ENCODE assay signal across 8 cellular contexts in genomic region chr2:238425979-238426567, GRCh38. TPM values are rescaled to one million over a fixed set of nuclear protein-coding genes. Genes with fewer than 3 reads are reported as not detected.
DNase-seq lines count a peak whose midpoint lies in the region; ATAC-seq and TF ChIP-seq lines count a peak whose summit lies in the region.

No MANE protein-coding gene starts in this region.

- peaks cover 17 to 20% of the 10 kb centered on the region in 2 experiments for H3K4me1 ChIP-seq in HCT116 (ENCODE audit: control insufficient read depth in 1 of 2, insufficient read depth in 2 of 2, low read length in 2 of 2)
- H3K4me1 ChIP-seq in heart right ventricle, result peaks cover 5 to 61% (median 37%) of the 10 kb centered on the region in 9 donors
- no peaks in the 10 kb centered on the region for H3K4me1 ChIP-seq in prostate gland (replicated peaks)

- CTCF ChIA-PET in HCT116 (lab: Charles Lee), result no interaction called here
- CTCF ChIA-PET in activated CD8-positive, alpha-beta T cell treated with anti-CD3 and anti-CD28 coated beads, Interleukin-2, amount 10 ng/mL, durations not matched to agents 7 days and 5 days (lab: Charles Lee), result interaction anchor here (1.0 kb wide), 1 partner anchor 55 kb away, joined by 3 read pairs; no protein-coding TSS in a partner anchor

- H3K9me3 ChIP-seq in HCT116 (ENCODE audit: control insufficient read depth in 1 of 2, insufficient read depth in 1 of 2, low read depth in 1 of 2, low read length in 2 of 2) (peaks cover 3 to 6% of the 10 kb centered on the region in 2 experiments; a peak in 2 of 4 replicates), heart right ventricle (peaks cover 0 to 17% (median 0%) of the 10 kb centered on the region in 11 donors), prostate gland (no peaks in the 10 kb centered on the region)

- peaks cover 0 to 12% of the 10 kb centered on the region in 2 experiments; a peak in 2 of 4 replicates for H3K36me3 ChIP-seq in HCT116 (ENCODE audit: control insufficient read depth in 1 of 2, insufficient read depth in 2 of 2, low read length in 2 of 2)
- H3K36me3 ChIP-seq in heart right ventricle, result peaks cover 0 to 10% (median 0%) of the 10 kb centered on the region in 9 donors
- H3K36me3 ChIP-seq in prostate gland, result no peaks in the 10 kb centered on the region

- POLR2A ChIA-PET in HCT116 (lab: Charles Lee), result no interaction called here
- POLR2A ChIA-PET in activated CD8-positive, alpha-beta T cell treated with anti-CD3 and anti-CD28 coated beads, Interleukin-2, amount 10 ng/mL, durations not matched to agents 7 days and 5 days (lab: Charles Lee), result no interaction called here

- H3K4me1 Mint-ChIP-seq in activated CD4-positive, alpha-beta T cell treated with anti-CD3 and anti-CD28 coated beads, Interleukin-2, amount 10 ng/mL, durations not matched to agents 24 days and 14 days, result peaks cover 31% of the 10 kb centered on the region
- peaks cover 47% of the 10 kb centered on the region for H3K4me1 Mint-ChIP-seq in activated CD8-positive, alpha-beta T cell treated with anti-CD3 and anti-CD28 coated beads, Interleukin-2, amount 10 ng/mL, durations not matched to agents 7 days and 5 days (ENCODE audit: low read depth)

- H3K9me2 ChIP-seq in HCT116 (ENCODE audit: insufficient read depth), result no peaks in the 10 kb centered on the region

- H3K79me2 ChIP-seq in HCT116 (ENCODE audit: insufficient read depth, low read length), result peaks cover 41% of the 10 kb centered on the region

- H3K9ac ChIP-seq in HCT116 (ENCODE audit: low read length), result peak overlapping the region; percentile 87

- TF ChIP-seq POLR2A in HCT116 (IDR thresholded peaks at IDR 0.05; ENCODE audit: borderline replicate concordance, extremely low read depth, insufficient read depth, insufficient read length) (no peak), prostate gland (IDR thresholded peaks at IDR 0.05) (no peak)

- 3 to 6% methylated on average over 24 of the region's 24 CpGs for WGBS in heart right ventricle, 2 donors
- 3% methylated on average over 24 of the region's 24 CpGs for WGBS in prostate gland

- no peak for DNase-seq in activated CD4-positive, alpha-beta T cell treated with anti-CD3 and anti-CD28 coated beads, Interleukin-2, amount 10 ng/mL, durations not matched to agents 24 days and 14 days
- DNase-seq in activated CD4-positive, alpha-beta T cell treated with anti-CD3 and anti-CD28 coated beads, Interleukin-2, amount 50 U/mL, for 48 hours, result no peak
- peak; percentile 28 for DNase-seq in HCT116 (ENCODE audit: low read depth, low spot score)
- DNase-seq in NCI-H146 (lab: John Stamatoyannopoulos, UW), result peak; percentile 90
- peak; percentile 49 for DNase-seq in activated CD8-positive, alpha-beta T cell treated with anti-CD3 and anti-CD28 coated beads, Interleukin-2, amount 10 ng/mL, durations not matched to agents 7 days and 5 days
- DNase-seq in heart right ventricle, result no peak
- DNase-seq in prostate gland (ENCODE audit: low spot score), result no peak
- DNase-seq in NK-92 (lab: John Stamatoyannopoulos, UW; ENCODE audit: unreplicated experiment), result no peak

- peak overlapping the region; percentile 98 for H3K27ac ChIP-seq in HCT116 (ENCODE audit: low read depth, low read length)
- H3K27ac ChIP-seq in heart right ventricle, result peak overlapping the region; percentile 70 to 98 (median 94)
- peak overlapping the region; percentile 90 to 93 for H3K27ac ChIP-seq in prostate gland

- H3K4me3 ChIP-seq in HCT116 (replicated peaks in 1 of 2; ENCODE audit: low read depth in 1 of 2, low read length in 2 of 2) (peak overlapping the region; percentile 95 to 96), heart right ventricle (peak overlapping the region; percentile 56 to 98 (median 79)), prostate gland (peak overlapping the region; percentile 78 to 95)

- H3K36me3 Mint-ChIP-seq in activated CD4-positive, alpha-beta T cell treated with anti-CD3 and anti-CD28 coated beads, Interleukin-2, amount 10 ng/mL, durations not matched to agents 24 days and 14 days (ENCODE audit: low read depth), result peaks cover 30% of the 10 kb centered on the region
- peaks cover 30% of the 10 kb centered on the region for H3K36me3 Mint-ChIP-seq in activated CD8-positive, alpha-beta T cell treated with anti-CD3 and anti-CD28 coated beads, Interleukin-2, amount 10 ng/mL, durations not matched to agents 7 days and 5 days (ENCODE audit: low read depth)

- H3K4me2 ChIP-seq in HCT116 (ENCODE audit: low read length), result peak overlapping the region; percentile 87

- H3K27ac Mint-ChIP-seq in activated CD4-positive, alpha-beta T cell treated with anti-CD3 and anti-CD28 coated beads, Interleukin-2, amount 10 ng/mL, durations not matched to agents 24 days and 14 days, result peak overlapping the region; percentile 89
- H3K27ac Mint-ChIP-seq in activated CD8-positive, alpha-beta T cell treated with anti-CD3 and anti-CD28 coated beads, Interleukin-2, amount 10 ng/mL, durations not matched to agents 7 days and 5 days, result peak overlapping the region; percentile 94

- TF ChIP-seq CTCF in HCT116 (IDR thresholded peaks at IDR 0.05 in 2 of 3, conservative IDR thresholded peaks at IDR 0.05 in 1 of 3; ENCODE audit: borderline replicate concordance in 1 of 3, insufficient read depth in 1 of 3, low read depth in 2 of 3, low read length in 2 of 3) (no peak), heart right ventricle (IDR thresholded peaks at IDR 0.05) (no peak), prostate gland (IDR thresholded peaks at IDR 0.05) (no peak)

- RAD21 ChIA-PET in HCT116 (lab: Charles Lee; ENCODE audit: low non-redundant PET in 1 of 2, low total read pairs in 2 of 2, uncharacterized antibody in 2 of 2, unreplicated experiment in 2 of 2), result no interaction called here

- no peaks in the 10 kb centered on the region for H3K9me3 Mint-ChIP-seq in activated CD4-positive, alpha-beta T cell treated with anti-CD3 and anti-CD28 coated beads, Interleukin-2, amount 10 ng/mL, durations not matched to agents 24 days and 14 days
- H3K9me3 Mint-ChIP-seq in activated CD8-positive, alpha-beta T cell treated with anti-CD3 and anti-CD28 coated beads, Interleukin-2, amount 10 ng/mL, durations not matched to agents 7 days and 5 days (ENCODE audit: insufficient read depth), result no peaks in the 10 kb centered on the region

- H2AFZ ChIP-seq in HCT116 (ENCODE audit: low read depth, low read length, poor library complexity, severe bottlenecking), result peak overlapping the region; percentile 58

- intact Hi-C loops in activated CD4-positive, alpha-beta T cell treated with anti-CD3 and anti-CD28 coated beads, Interleukin-2, amount 10 ng/mL, durations not matched to agents 24 days and 14 days (cut with micrococcal nuclease), result loop anchor here (2.0 to 10.0 kb wide), 2 partner anchors 137 to 731 kb away; partner anchors contain the start of gene PER2
- intact Hi-C loops in HCT116 (cut with micrococcal nuclease) (no loop called here), heart right ventricle (cut with DNase I) (no loop called here), prostate gland (cut with DNase I) (no loop called here)

- no peaks in the 10 kb centered on the region for H3K27me3 ChIP-seq in HCT116 (ENCODE audit: insufficient read depth, low read length)
- peaks cover 0 to 36% (median 10%) of the 10 kb centered on the region in 7 donors for H3K27me3 ChIP-seq in heart right ventricle
- no peaks in the 10 kb centered on the region for H3K27me3 ChIP-seq in prostate gland (replicated peaks; ENCODE audit: insufficient read depth)

- no peaks in the 10 kb centered on the region for H3K27me3 Mint-ChIP-seq in activated CD4-positive, alpha-beta T cell treated with anti-CD3 and anti-CD28 coated beads, Interleukin-2, amount 10 ng/mL, durations not matched to agents 24 days and 14 days
- no peaks in the 10 kb centered on the region for H3K27me3 Mint-ChIP-seq in activated CD8-positive, alpha-beta T cell treated with anti-CD3 and anti-CD28 coated beads, Interleukin-2, amount 10 ng/mL, durations not matched to agents 7 days and 5 days (ENCODE audit: low read depth)

- ATAC-seq in HCT116, result peak; percentile 56
- ATAC-seq in activated CD8-positive, alpha-beta T cell treated with anti-CD3 and anti-CD28 coated beads, Interleukin-2, amount 10 ng/mL, durations not matched to agents 7 days and 5 days, result peak; percentile 33
- peak in 4 of 8 donors; percentile 10 to 38 (median 23) for ATAC-seq in heart right ventricle

- H3K4me3 Mint-ChIP-seq in activated CD4-positive, alpha-beta T cell treated with anti-CD3 and anti-CD28 coated beads, Interleukin-2, amount 10 ng/mL, durations not matched to agents 24 days and 14 days, result peak overlapping the region; percentile 87
- peak overlapping the region; percentile 83 for H3K4me3 Mint-ChIP-seq in activated CD8-positive, alpha-beta T cell treated with anti-CD3 and anti-CD28 coated beads, Interleukin-2, amount 10 ng/mL, durations not matched to agents 7 days and 5 days

- no peaks in the 10 kb centered on the region for H4K20me1 ChIP-seq in HCT116 (ENCODE audit: insufficient read depth)

- no peak for TF ChIP-seq RAD21 in HCT116 (IDR thresholded peaks at IDR 0.05; ENCODE audit: low read depth)

- BruUV-seq in HCT116 (replicated peaks; lab: Mats Ljungman, UMichigan), result TSS peak; percentile 77

TF ChIP-seq in HCT116, 20 proteins besides CTCF, POLR2A, EP300 and RAD21 (continues in another document):
- no peak for TF ChIP-seq ZBTB33 (IDR thresholded peaks at IDR 0.05; ENCODE audit: extremely low read depth, insufficient replicate concordance, low read length)

RNA-seq across cellular contexts. Expression of gene ASB1, which starts 0.7 kb away (rescaled TPM):
- 33.9 and 34.8 TPM in 2 replicates for total RNA-seq in activated CD4-positive, alpha-beta T cell treated with anti-CD3 and anti-CD28 coated beads, Interleukin-2, amount 10 ng/mL, durations not matched to agents 24 days and 14 days
- total RNA-seq in HCT116 (2021; ENCODE audit: unreplicated experiment), result 43.1 TPM
- polyA plus RNA-seq in HCT116 (2012), result 37.3 and 40.8 TPM in 2 replicates
- total RNA-seq in activated CD8-positive, alpha-beta T cell treated with anti-CD3 and anti-CD28 coated beads, Interleukin-2, amount 10 ng/mL, durations not matched to agents 7 days and 5 days, result 10 to 100 TPM; 27.9 to 31.0 TPM
- total RNA-seq in heart right ventricle, result 10 to 100 TPM; 31.4 to 61.5 (median 51.2) TPM
- polyA plus RNA-seq in heart right ventricle, result 10 to 100 TPM; 32.0 to 41.9 TPM
- 10 to 100 TPM; 11.9 to 27.8 TPM for total RNA-seq in prostate gland

Comparison
In these comparisons a context has a peak if more than half of its experiments do, and no peak if none do; other contexts are left out.
1. DNase-seq: peak in HCT116 (single experiment), NCI-H146 (single experiment) and activated CD8-positive, alpha-beta T cell treated with anti-CD3 and anti-CD28 coated beads, Interleukin-2, amount 10 ng/mL, durations not matched to agents 7 days and 5 days (single experiment); none in activated CD4-positive, alpha-beta T cell treated with anti-CD3 and anti-CD28 coated beads, Interleukin-2, amount 10 ng/mL, durations not matched to agents 24 days and 14 days (single experiment), activated CD4-positive, alpha-beta T cell treated with anti-CD3 and anti-CD28 coated beads, Interleukin-2, amount 50 U/mL, for 48 hours (0 of 2), heart right ventricle (0 of 2), prostate gland (single experiment) and NK-92 (single experiment).
2. Peak in every context shown above with its lines, with median percentiles within 50 percentile points of each other: H3K27ac ChIP-seq and H3K4me3 ChIP-seq.